8 cellular contexts compared by ENCODE assay signal in genomic region chr4:174282836-174283506, GRCh38. TPM values are rescaled to one million over a fixed set of nuclear protein-coding genes. Genes with fewer than 3 reads are reported as not detected.
DNase-seq lines count a peak whose midpoint lies in the region; ATAC-seq lines count a peak whose summit lies in the region.

No MANE protein-coding gene starts in this region.

- DNase-seq in C1 segment of cervical spinal cord (lab: John Stamatoyannopoulos, UW) (peak in 13 of 14 donors; percentile 27 to 93 (median 86)), NCI-H748 treated with DMSO at 0.1 percent for 48 hours (lab: John Stamatoyannopoulos, UW) (peak; percentile 88), left lobe of liver (ENCODE audit: low spot score) (peak; percentile 86)
- DNase-seq in activated CD4-positive, alpha-beta T cell treated with anti-CD3 and anti-CD28 coated beads, Interleukin-2, amount 50 U/mL, for 4 hours, result peak; percentile 58 to 62
- peak; percentile 66 to 78 for DNase-seq in stimulated activated CD4-positive, alpha-beta T cell treated with anti-CD3 and anti-CD28 coated beads, Interleukin-2, amount 100 ng/mL, for 24 hours

- no peaks in the 10 kb centered on the region for H3K9me3 Mint-ChIP-seq in dendritic cell treated with granulocyte-macrophage colony-stimulating factor and Interleukin-4, amounts not matched to agents 40 ng/mL and 50 ng/mL, for 4 days

- peaks cover 36% of the 10 kb centered on the region for H3K36me3 Mint-ChIP-seq in dendritic cell treated with granulocyte-macrophage colony-stimulating factor and Interleukin-4, amounts not matched to agents 40 ng/mL and 50 ng/mL, for 4 days (ENCODE audit: low read depth)

- H3K27ac Mint-ChIP-seq in dendritic cell treated with granulocyte-macrophage colony-stimulating factor and Interleukin-4, amounts not matched to agents 40 ng/mL and 50 ng/mL, for 4 days, result peak overlapping the region; percentile 100

- peaks cover 47% of the 10 kb centered on the region for H3K4me1 Mint-ChIP-seq in dendritic cell treated with granulocyte-macrophage colony-stimulating factor and Interleukin-4, amounts not matched to agents 40 ng/mL and 50 ng/mL, for 4 days (ENCODE audit: low read depth)

- H3K27me3 Mint-ChIP-seq in dendritic cell treated with granulocyte-macrophage colony-stimulating factor and Interleukin-4, amounts not matched to agents 40 ng/mL and 50 ng/mL, for 4 days, result no peaks in the 10 kb centered on the region

- peak overlapping the region; percentile 93 for H3K4me3 Mint-ChIP-seq in dendritic cell treated with granulocyte-macrophage colony-stimulating factor and Interleukin-4, amounts not matched to agents 40 ng/mL and 50 ng/mL, for 4 days

- ATAC-seq in GM19438 (IDR thresholded peaks at IDR 0.05; ENCODE audit: low read depth, unreplicated experiment) (peak; percentile 96), HG03565 (IDR thresholded peaks at IDR 0.05; ENCODE audit: unreplicated experiment) (peak; percentile 99), left lobe of liver (peak; percentile 97)

- intact Hi-C loops in dendritic cell treated with granulocyte-macrophage colony-stimulating factor and Interleukin-4, amounts not matched to agents 40 ng/mL and 50 ng/mL, for 4 days (cut with micrococcal nuclease), result loop anchor here (2.0 to 10.0 kb wide), 4 partner anchors 16 to 914 kb away; no protein-coding TSS in a partner anchor

RNA-seq across cellular contexts. Expression of gene FBXO8, which starts 0.5 kb away (rescaled TPM):
- total RNA-seq in left lobe of liver, result 30.7 TPM

RNA-seq across cellular contexts. Expression of gene CEP44, which starts 0.7 kb away (rescaled TPM):
- total RNA-seq in left lobe of liver, result 5.2 TPM

Comparison
In these comparisons a context has a peak if more than half of its experiments do, and no peak if none do; other contexts are left out.
1. Peak in every context shown above with its lines: DNase-seq and ATAC-seq.